10 cellular contexts compared by ENCODE assay signal in the genomic region with DNA sequence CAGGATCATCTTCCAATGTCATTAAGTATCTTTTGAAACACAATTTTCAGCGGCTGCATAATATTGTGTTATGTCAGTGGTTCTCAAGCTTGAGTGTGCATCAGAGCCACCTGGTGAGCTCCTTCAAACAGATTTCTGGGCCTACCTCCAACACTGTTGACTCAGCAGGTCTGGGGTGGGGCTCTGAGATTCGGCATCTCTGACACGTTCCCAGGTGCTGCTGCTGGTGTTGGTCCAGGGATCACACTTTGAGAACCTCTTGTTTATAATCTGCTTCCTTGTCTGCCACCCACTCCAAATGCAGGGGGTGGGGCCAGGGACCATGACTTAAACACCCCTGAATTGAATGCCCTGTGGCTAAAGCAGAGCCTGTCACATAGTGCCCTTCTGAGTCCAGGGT.
DNase-seq lines count a peak whose midpoint lies in the region; ATAC-seq, FAIRE-seq and TF ChIP-seq lines count a peak whose summit lies in the region.
"Had no signal": no experiment of that assay in that cellular context is flagged by ENCODE, and none has a peak within 500 bp of the region (broad histone marks: within the 10 kb centered on the region; RNA-seq: fewer than 3 reads in every experiment).

No MANE protein-coding gene starts in this region.

- no peaks in the 10 kb centered on the region for H3K36me3 ChIP-seq in DOHH2 (ENCODE audit: control insufficient read depth, low read length)
- no peaks in the 10 kb centered on the region for H3K36me3 ChIP-seq in astrocyte (ENCODE audit: insufficient read depth, low read length)
- H3K36me3 ChIP-seq in mucosa of descending colon (ENCODE audit: low read depth): no peaks in the 10 kb centered on the region
- H3K36me3 ChIP-seq in BE2C: no peaks in the 10 kb centered on the region
- H3K36me3 ChIP-seq: HAP-1 had no signal

- H3K4me1 ChIP-seq in DOHH2 (ENCODE audit: control insufficient read depth, low read length): peaks cover 59% of the 10 kb centered on the region
- H3K4me1 ChIP-seq in astrocyte (ENCODE audit: insufficient read depth, low read length): peaks cover 27% of the 10 kb centered on the region
- no peaks in the 10 kb centered on the region for H3K4me1 ChIP-seq in mucosa of descending colon (ENCODE audit: low read depth)
- no peaks in the 10 kb centered on the region for H3K4me1 ChIP-seq in BE2C
- H3K4me1 ChIP-seq: HAP-1 had no signal

- peak overlapping the region; percentile 26 for H3K27ac Mint-ChIP-seq in astrocyte (ENCODE audit: unreplicated experiment)
- H3K27ac Mint-ChIP-seq: natural killer cell had no signal

- no peak overlapping the region for H3K27ac ChIP-seq in DOHH2 (ENCODE audit: low read depth, low read length)
- H3K27ac ChIP-seq in astrocyte (ENCODE audit: low read depth, low read length): no peak overlapping the region

- H3K4me2 ChIP-seq in DOHH2 (ENCODE audit: low read length) (peak overlapping the region; percentile 88), astrocyte (ENCODE audit: low read length) (peak overlapping the region; percentile 12)

- no peak for FAIRE-seq in astrocyte (lab: Jason Lieb, UNC)

- H3K9me3 Mint-ChIP-seq in astrocyte (ENCODE audit: unreplicated experiment): no peaks in the 10 kb centered on the region
- H3K9me3 Mint-ChIP-seq: natural killer cell had no signal

- peak; percentile 86 for ATAC-seq in mucosa of descending colon
- ATAC-seq in GM21576 (IDR thresholded peaks at IDR 0.05; ENCODE audit: unreplicated experiment): no peak
- ATAC-seq: natural killer cell had no signal

- H4K20me1 ChIP-seq in DOHH2 (ENCODE audit: control insufficient read depth, insufficient read depth, low read depth, low read length) (no peaks in the 10 kb centered on the region), astrocyte (ENCODE audit: insufficient read depth, low read length) (no peaks in the 10 kb centered on the region)

- intact Hi-C loops in mucosa of descending colon (cut with DNase I, micrococcal nuclease): loop anchor here in 1 of 2 donors (10.0 kb wide), 1 partner anchor 164 kb away; no protein-coding TSS in a partner anchor

- no peaks in the 10 kb centered on the region for H3K79me2 ChIP-seq in DOHH2 (ENCODE audit: control insufficient read depth, low read length)
- no peaks in the 10 kb centered on the region for H3K79me2 ChIP-seq in astrocyte (ENCODE audit: insufficient read depth, low read length)

- H3K27me3 Mint-ChIP-seq in astrocyte (ENCODE audit: low read depth, unreplicated experiment): no peaks in the 10 kb centered on the region

- peaks cover 35% of the 10 kb centered on the region for H3K4me1 Mint-ChIP-seq in astrocyte (ENCODE audit: low read depth, unreplicated experiment)
- H3K4me1 Mint-ChIP-seq: natural killer cell had no signal

- H3K4me3 ChIP-seq in DOHH2 (ENCODE audit: low read length) (0 out of 2 replicates have a peak overlapping the region, but pooled peaks have one; percentile 18), astrocyte (ENCODE audit: insufficient read depth, low read depth, low read length) (no peak overlapping the region), mucosa of descending colon (no peak overlapping the region), BE2C (ENCODE audit: low read depth, low read length) (no peak overlapping the region)
- H3K4me3 ChIP-seq: HAP-1 had no signal

- peaks cover 20% of the 10 kb centered on the region for H3F3A ChIP-seq in DOHH2 (ENCODE audit: control insufficient read depth, insufficient read depth)

- H3K9ac ChIP-seq in astrocyte (ENCODE audit: low read length): peak overlapping the region; percentile 20

- H3K36me3 Mint-ChIP-seq in astrocyte (ENCODE audit: low read depth, unreplicated experiment): peaks cover 2% of the 10 kb centered on the region
- H3K36me3 Mint-ChIP-seq: natural killer cell had no signal

- DNase-seq in M059J (ENCODE audit: low read depth) (peak; percentile 69), astrocyte (ENCODE audit: low read depth) (peak; percentile 83), mucosa of descending colon (peak in 2 of 3 donors; percentile 34 to 36), BE2C (no peak), OCI-M1 (lab: John Stamatoyannopoulos, UW) (no peak)
- DNase-seq in activated CD4-positive, alpha-beta T cell treated with anti-CD3 and anti-CD28 coated beads for 1 hour: no peak
- DNase-seq: natural killer cell had no signal

- H3K27me3 ChIP-seq in DOHH2 (ENCODE audit: control insufficient read depth, low read length) (peaks cover 8% of the 10 kb centered on the region; the same call in 1 of the 2 replicates), astrocyte (ENCODE audit: insufficient read depth, low read length) (no peaks in the 10 kb centered on the region), BE2C (peaks cover 24% of the 10 kb centered on the region)

- no peak for TF ChIP-seq CTCF in DOHH2 (IDR thresholded peaks at IDR 0.05; ENCODE audit: low read depth, low read length, poor library complexity, severe bottlenecking)
- TF ChIP-seq CTCF in astrocyte (IDR thresholded peaks at IDR 0.05; ENCODE audit: insufficient read depth, low read depth, low read length): no peak
- no peak for TF ChIP-seq CTCF in mucosa of descending colon (IDR thresholded peaks at IDR 0.05)
- no peak for TF ChIP-seq CTCF in BE2C (IDR thresholded peaks at IDR 0.05; ENCODE audit: low read depth, low read length)

- H2AFZ ChIP-seq in astrocyte (ENCODE audit: low read depth, low read length): no peak overlapping the region

- H3K9me3 ChIP-seq in DOHH2 (ENCODE audit: control insufficient read depth, insufficient read depth, low read length) (no peaks in the 10 kb centered on the region), astrocyte (ENCODE audit: insufficient read depth, low read depth, low read length) (no peaks in the 10 kb centered on the region), mucosa of descending colon (no peaks in the 10 kb centered on the region), BE2C (no peaks in the 10 kb centered on the region)
- H3K9me3 ChIP-seq: HAP-1 had no signal

- no peaks in the 10 kb centered on the region for H3K9me2 ChIP-seq in DOHH2 (replicated peaks; ENCODE audit: control insufficient read depth, low read length)

- no peak overlapping the region for H3K4me3 Mint-ChIP-seq in astrocyte (ENCODE audit: unreplicated experiment)
- H3K4me3 Mint-ChIP-seq: natural killer cell had no signal

Comparison
In these comparisons a context has a peak if more than half of its experiments do, and no peak if none do; other contexts are left out.
1. DNase-seq: peak in M059J (single experiment), astrocyte (single experiment) and mucosa of descending colon (2 of 3); none in activated CD4-positive, alpha-beta T cell treated with anti-CD3 and anti-CD28 coated beads for 1 hour (single experiment), BE2C (single experiment) and OCI-M1 (single experiment).